In the genomic region with DNA sequence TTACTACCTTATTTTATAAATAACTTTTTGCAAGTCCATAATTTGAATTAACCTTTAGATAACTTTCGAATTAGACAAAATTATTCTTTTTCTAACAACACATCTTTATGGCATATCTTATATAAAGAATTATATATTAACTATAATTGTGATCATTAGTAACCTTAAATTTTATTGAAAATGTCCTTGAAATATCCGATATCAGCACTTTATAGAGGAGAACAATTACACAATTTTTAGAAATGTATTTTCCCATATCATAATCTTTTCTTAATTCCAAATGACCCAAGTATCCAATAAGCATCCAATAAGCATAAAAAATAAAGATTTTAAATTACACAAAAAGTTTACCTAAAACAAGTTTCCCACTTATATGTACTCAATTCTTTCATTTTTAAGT, we compare ENCODE assay signal across 18 cellular contexts.
"Had no signal": no experiment of that assay in that cellular context is flagged by ENCODE, and none has a peak within 500 bp of the region (broad histone marks: within the 10 kb centered on the region; RNA-seq: fewer than 3 reads in every experiment).

No MANE protein-coding gene starts in this region.

- H3K9me3 ChIP-seq: esophagus muscularis mucosa, gastroesophageal sphincter, left ventricle myocardium inferior, lower lobe of right lung, testis, transverse colon had no signal

- FAIRE-seq: keratinocyte had no signal

- ATAC-seq: gastroesophageal sphincter; left cardiac atrium; lower lobe of right lung; natural killer cell; right cardiac atrium; stimulated activated memory B cell treated with anti-CD40 and anti-IgM and Interleukin-4, amounts not matched to agents 10 μg/mL and 1 μg/mL and 100 μg/mL, for 72 hours had no signal

- H3K27ac ChIP-seq: dorsolateral prefrontal cortex, epithelial cell of prostate, esophagus muscularis mucosa, gastroesophageal sphincter, left ventricle myocardium inferior, lower lobe of right lung, testis, transverse colon had no signal

- H3K4me3 ChIP-seq: dorsolateral prefrontal cortex, esophagus muscularis mucosa, gastroesophageal sphincter, left ventricle myocardium inferior, lower lobe of right lung, testis, transverse colon had no signal

- DNase-seq: cortex of kidney; dorsolateral prefrontal cortex; effector CD8-positive, alpha-beta T cell; immature natural killer cell; left cardiac atrium; left ventricle myocardium inferior; lower lobe of right lung; natural killer cell; right cardiac atrium; stimulated activated CD4-positive, alpha-beta T cell treated with anti-CD3 and anti-CD28 coated beads, Interleukin-4, amount 100 ng/mL, for 1 hour; stimulated activated CD8-positive, alpha-beta memory T cell treated with anti-CD3 and anti-CD28 coated beads, Interleukin-4, amount 100 ng/mL, for 48 hours; testis; transverse colon had no signal

- H3K4me1 ChIP-seq: esophagus muscularis mucosa, gastroesophageal sphincter, left ventricle myocardium inferior, lower lobe of right lung, testis, transverse colon had no signal

- H3K36me3 ChIP-seq: esophagus muscularis mucosa, gastroesophageal sphincter, left ventricle myocardium inferior, lower lobe of right lung, transverse colon had no signal

- H3K27me3 ChIP-seq: dorsolateral prefrontal cortex, esophagus muscularis mucosa, gastroesophageal sphincter, testis, transverse colon had no signal
